ENCODE assay signal across 1 cellular context in the genomic region with DNA sequence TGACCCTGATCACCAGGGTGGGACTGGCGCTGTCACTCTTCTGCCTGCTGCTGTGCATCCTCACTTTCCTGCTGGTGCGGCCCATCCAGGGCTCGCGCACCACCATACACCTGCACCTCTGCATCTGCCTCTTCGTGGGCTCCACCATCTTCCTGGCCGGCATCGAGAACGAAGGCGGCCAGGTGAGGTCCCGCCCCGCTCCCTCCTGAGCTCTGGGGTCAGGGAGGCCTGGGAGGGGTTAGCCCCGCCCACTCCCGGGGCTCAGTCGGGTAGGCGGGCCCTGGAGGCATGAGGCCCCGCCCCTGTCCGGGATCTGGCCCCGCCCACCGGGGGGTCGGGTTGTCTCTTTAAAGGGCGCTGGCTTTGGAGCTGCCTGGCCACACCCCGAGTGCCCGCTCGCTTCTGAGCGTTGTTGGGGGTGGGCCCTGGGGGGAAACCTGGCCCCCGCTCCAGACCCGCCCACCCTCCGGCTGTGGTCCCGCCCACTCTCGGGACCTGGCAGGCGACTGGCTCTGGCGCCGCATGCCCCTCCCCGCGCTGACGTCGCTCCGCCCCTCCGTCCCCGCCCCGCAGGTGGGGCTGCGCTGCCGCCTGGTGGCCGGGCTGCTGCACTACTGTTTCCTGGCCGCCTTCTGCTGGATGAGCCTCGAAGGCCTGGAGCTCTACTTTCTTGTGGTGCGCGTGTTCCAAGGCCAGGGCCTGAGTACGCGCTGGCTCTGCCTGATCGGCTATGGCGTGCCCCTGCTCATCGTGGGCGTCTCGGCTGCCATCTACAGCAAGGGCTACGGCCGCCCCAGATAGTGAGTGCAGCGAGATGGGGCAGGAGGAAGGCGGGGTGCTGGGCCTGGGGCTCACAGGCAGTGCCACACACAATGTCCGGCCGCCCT.
TF ChIP-seq lines count a peak whose summit lies in the region.

No MANE protein-coding gene starts in this region.

TF ChIP-seq in SK-N-SH treated with all-trans-retinoic acid at 6 μM for 48 hours, 23 proteins besides CTCF, POLR2A, EP300 and RAD21 (continued from another document):
- TF ChIP-seq, protein P1, sequence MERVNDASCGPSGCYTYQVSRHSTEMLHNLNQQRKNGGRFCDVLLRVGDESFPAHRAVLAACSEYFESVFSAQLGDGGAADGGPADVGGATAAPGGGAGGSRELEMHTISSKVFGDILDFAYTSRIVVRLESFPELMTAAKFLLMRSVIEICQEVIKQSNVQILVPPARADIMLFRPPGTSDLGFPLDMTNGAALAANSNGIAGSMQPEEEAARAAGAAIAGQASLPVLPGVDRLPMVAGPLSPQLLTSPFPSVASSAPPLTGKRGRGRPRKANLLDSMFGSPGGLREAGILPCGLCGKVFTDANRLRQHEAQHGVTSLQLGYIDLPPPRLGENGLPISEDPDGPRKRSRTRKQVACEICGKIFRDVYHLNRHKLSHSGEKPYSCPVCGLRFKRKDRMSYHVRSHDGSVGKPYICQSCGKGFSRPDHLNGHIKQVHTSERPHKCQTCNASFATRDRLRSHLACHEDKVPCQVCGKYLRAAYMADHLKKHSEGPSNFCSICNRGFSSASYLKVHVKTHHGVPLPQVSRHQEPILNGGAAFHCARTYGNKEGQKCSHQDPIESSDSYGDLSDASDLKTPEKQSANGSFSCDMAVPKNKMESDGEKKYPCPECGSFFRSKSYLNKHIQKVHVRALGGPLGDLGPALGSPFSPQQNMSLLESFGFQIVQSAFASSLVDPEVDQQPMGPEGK (CRISPR knock-in tag; IDR thresholded peaks at IDR 0.05; ENCODE audit: borderline replicate concordance), result no peak
- TF ChIP-seq, protein P2, sequence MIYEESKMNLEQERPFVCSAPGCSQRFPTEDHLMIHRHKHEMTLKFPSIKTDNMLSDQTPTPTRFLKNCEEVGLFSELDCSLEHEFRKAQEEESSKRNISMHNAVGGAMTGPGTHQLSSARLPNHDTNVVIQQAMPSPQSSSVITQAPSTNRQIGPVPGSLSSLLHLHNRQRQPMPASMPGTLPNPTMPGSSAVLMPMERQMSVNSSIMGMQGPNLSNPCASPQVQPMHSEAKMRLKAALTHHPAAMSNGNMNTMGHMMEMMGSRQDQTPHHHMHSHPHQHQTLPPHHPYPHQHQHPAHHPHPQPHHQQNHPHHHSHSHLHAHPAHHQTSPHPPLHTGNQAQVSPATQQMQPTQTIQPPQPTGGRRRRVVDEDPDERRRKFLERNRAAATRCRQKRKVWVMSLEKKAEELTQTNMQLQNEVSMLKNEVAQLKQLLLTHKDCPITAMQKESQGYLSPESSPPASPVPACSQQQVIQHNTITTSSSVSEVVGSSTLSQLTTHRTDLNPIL (CRISPR knock-in tag; IDR thresholded peaks at IDR 0.05; ENCODE audit: low read depth), result no peak
- TF ChIP-seq ESRRG (CRISPR knock-in tag; IDR thresholded peaks at IDR 0.05) (no peak), BACH2 (CRISPR knock-in tag; IDR thresholded peaks at IDR 0.05; ENCODE audit: borderline replicate concordance) (no peak), ZNF70 (CRISPR knock-in tag; IDR thresholded peaks at IDR 0.05) (no peak)
TF ChIP-seq in SK-N-SH treated with all-trans-retinoic acid at 6 μM for 48 hours: peak in this region for 0.
